In genomic region chr22:23787600-23787896, GRCh38 we compare ENCODE assay signal across 8 cellular contexts. TPM values are rescaled to one million over a fixed set of nuclear protein-coding genes. Genes with fewer than 3 reads are reported as not detected.
A peak's percentile ranks its signal among the peaks of the same experiment; 100 is the strongest.
DNase-seq lines count a peak whose midpoint lies in the region; ATAC-seq and TF ChIP-seq lines count a peak whose summit lies in the region.

No MANE protein-coding gene starts in this region.

- H3K4me2 ChIP-seq in GM23248 (ENCODE audit: unreplicated experiment), result peak overlapping the region; percentile 89

- H3K27ac ChIP-seq in ACC112 (ENCODE audit: low read depth, low read length), result peak overlapping the region; percentile 24; the same call in 1 of the 2 replicates
- peak overlapping the region; percentile 98 for H3K27ac ChIP-seq in GM23248
- H3K27ac ChIP-seq in right lobe of liver, result peak overlapping the region; percentile 95 to 100 (median 98)
- H3K27ac ChIP-seq in uterus, result peak overlapping the region; percentile 100

- no peak for ATAC-seq in right lobe of liver
- ATAC-seq in HG02870 (IDR thresholded peaks at IDR 0.05; ENCODE audit: unreplicated experiment), result no peak
- ATAC-seq in GM19035 (IDR thresholded peaks at IDR 0.05; ENCODE audit: unreplicated experiment), result no peak

- H3K4me3 ChIP-seq in ACC112 (ENCODE audit: low read depth, low read length) (peak overlapping the region; percentile 88), GM23248 (peak overlapping the region; percentile 93), right lobe of liver (peak overlapping the region; percentile 87 to 95 (median 92)), uterus (peak overlapping the region; percentile 82 to 96)

- WGBS in GM23248 (ENCODE audit: low coverage in 1 of 2, low lambda C conversion rate in 2 of 2, missing lambda C conversion rate in 2 of 2), 2 experiments, result 2 to 3% methylated on average over 5 of the region's 5 CpGs
- WGBS in right lobe of liver (ENCODE audit: insufficient coverage, low coverage, low lambda C conversion rate, missing lambda C conversion rate), result 4% methylated on average over 5 of the region's 5 CpGs

- TF ChIP-seq CTCF in right lobe of liver (IDR thresholded peaks at IDR 0.05) (no peak), uterus (IDR thresholded peaks at IDR 0.05) (peak in 1 of 4 experiments; percentile 2)

- no peaks in the 10 kb centered on the region for H3K36me3 ChIP-seq in ACC112 (ENCODE audit: insufficient read depth, low read length)
- H3K36me3 ChIP-seq in GM23248 (ENCODE audit: low read depth), result no peaks in the 10 kb centered on the region
- H3K36me3 ChIP-seq in right lobe of liver, result peaks cover 0 to 7% (median 0%) of the 10 kb centered on the region in 4 donors
- no peaks in the 10 kb centered on the region for H3K36me3 ChIP-seq in uterus

- H3K27me3 ChIP-seq in ACC112 (ENCODE audit: insufficient read depth, low read length) (no peaks in the 10 kb centered on the region), GM23248 (replicated peaks; ENCODE audit: insufficient read depth) (no peaks in the 10 kb centered on the region), right lobe of liver (no peaks in the 10 kb centered on the region), uterus (no peaks in the 10 kb centered on the region)

- H3K4me1 Mint-ChIP-seq in activated naive CD8-positive, alpha-beta T cell (ENCODE audit: low read depth), result peaks cover 51% of the 10 kb centered on the region

- H3K9ac ChIP-seq in GM23248, result peak overlapping the region; percentile 99

- TF ChIP-seq POLR2A in right lobe of liver (IDR thresholded peaks at IDR 0.05) (no peak), uterus (IDR thresholded peaks at IDR 0.05) (no peak)

- no peaks in the 10 kb centered on the region for H3K27me3 Mint-ChIP-seq in activated naive CD8-positive, alpha-beta T cell

- H3K36me3 Mint-ChIP-seq in activated naive CD8-positive, alpha-beta T cell, result no peaks in the 10 kb centered on the region

- peak overlapping the region; percentile 93 for H3K4me3 Mint-ChIP-seq in activated naive CD8-positive, alpha-beta T cell

- DNase-seq in GM23248 (no peak), right lobe of liver (no peak), uterus (no peak), GDM1 (lab: John Stamatoyannopoulos, UW) (no peak)

- H3F3A ChIP-seq in GM23248 (ENCODE audit: insufficient read depth), result peaks cover 10% of the 10 kb centered on the region

- intact Hi-C loops in right lobe of liver (cut with DNase I), result no loop called here
- intact Hi-C loops in uterus (cut with DNase I; ENCODE audit: low total_unique reads), result no loop called here

- in situ Hi-C loops in GM23248 (cut with MboI), result no loop called here

- no peaks in the 10 kb centered on the region for H3K9me3 ChIP-seq in GM23248 (ENCODE audit: low read depth)
- H3K9me3 ChIP-seq in right lobe of liver, result no peaks in the 10 kb centered on the region
- no peaks in the 10 kb centered on the region for H3K9me3 ChIP-seq in uterus

- H4K20me1 ChIP-seq in GM23248 (ENCODE audit: insufficient read depth), result peaks cover 22% of the 10 kb centered on the region; the same call in 1 of the 2 replicates

- H2AFZ ChIP-seq in ACC112 (ENCODE audit: low read length, unreplicated experiment) (peak overlapping the region; percentile 23), GM23248 (peak overlapping the region; percentile 59)

- peak overlapping the region; percentile 86 for H3K27ac Mint-ChIP-seq in activated naive CD8-positive, alpha-beta T cell

- no peaks in the 10 kb centered on the region for H3K9me2 ChIP-seq in GM23248 (ENCODE audit: insufficient read depth)

- H3K4me1 ChIP-seq in ACC112 (ENCODE audit: control insufficient read depth, insufficient read depth, low read length, unreplicated experiment), result peaks cover 8% of the 10 kb centered on the region
- peaks cover 27% of the 10 kb centered on the region for H3K4me1 ChIP-seq in GM23248 (ENCODE audit: insufficient read depth)
- H3K4me1 ChIP-seq in right lobe of liver, result peaks cover 0 to 48% (median 9%) of the 10 kb centered on the region in 4 donors
- peaks cover 16 to 23% of the 10 kb centered on the region in 2 donors for H3K4me1 ChIP-seq in uterus

- H3K79me2 ChIP-seq in ACC112 (ENCODE audit: control insufficient read depth, insufficient read depth, low read length, unreplicated experiment) (peaks cover 44% of the 10 kb centered on the region), GM23248 (ENCODE audit: insufficient read depth) (peaks cover 53% of the 10 kb centered on the region)

- H3K9me3 Mint-ChIP-seq in activated naive CD8-positive, alpha-beta T cell (ENCODE audit: low read depth), result no peaks in the 10 kb centered on the region

RNA-seq across cellular contexts. Expression of gene SMARCB1, which starts 0.8 kb away (rescaled TPM):
- total RNA-seq in GM23248 (2014; rRNA removed; shearing (Covaris generic)), result 34.9 and 63.9 TPM in 2 replicates
- 85.2 and 85.4 TPM in 2 replicates for polyA plus RNA-seq in GM23248 (2016; fragmentation: Nextera tagmentation; extraction: Ambion mirVana)
- total RNA-seq in right lobe of liver, result 10 to 100 TPM; 19.9 to 70.2 (median 25.3) TPM
- 10 to 100 TPM; 39.1 to 64.4 (median 51.6) TPM for total RNA-seq in uterus

RNA-seq across cellular contexts. Expression of gene MMP11, which starts 14.9 kb away (rescaled TPM):
- total RNA-seq in GM23248 (2014; rRNA removed; shearing (Covaris generic)), result 2.9 and 18.2 TPM in 2 replicates
- 1.3 and 2.5 TPM in 2 replicates for polyA plus RNA-seq in GM23248 (2016; fragmentation: Nextera tagmentation; extraction: Ambion mirVana)
- total RNA-seq in right lobe of liver (1 to 10 TPM in 2 of 6 experiments, under 1 TPM in 4; 0.59 to 1.3 (median 0.90) TPM), uterus (10 to 100 TPM in 1 of 4 donors, 1 to 10 TPM in 2, not detected in 1; 7.6 to 35.8 (median 8.7) TPM)

RNA-seq across cellular contexts. Expression of gene CHCHD10, which starts 19.8 kb away (rescaled TPM):
- 1.6 TPM in 1 of 2 replicates, not detected in the other for total RNA-seq in GM23248 (2014; rRNA removed; shearing (Covaris generic))
- 20.3 and 22.3 TPM in 2 replicates for polyA plus RNA-seq in GM23248 (2016; fragmentation: Nextera tagmentation; extraction: Ambion mirVana)
- total RNA-seq in right lobe of liver (100 to 1,000 TPM; 133 to 416 (median 252) TPM), uterus (10 to 100 TPM in 1 of 4 donors, under 1 TPM in 1, not detected in 2; 0.88 to 21.0 TPM)

RNA-seq across cellular contexts. Expression of gene C22orf15, which starts 24.8 kb away (rescaled TPM):
- 0.13 TPM in 1 of 2 replicates, not detected in the other for total RNA-seq in GM23248 (2014; rRNA removed; shearing (Covaris generic))
- 0.41 and 0.54 TPM in 2 replicates for polyA plus RNA-seq in GM23248 (2016; fragmentation: Nextera tagmentation; extraction: Ambion mirVana)
- not detected for total RNA-seq in right lobe of liver
- total RNA-seq in uterus, result under 1 TPM in 2 of 4 donors, not detected in 2; 0.41 to 0.55 TPM

RNA-seq across cellular contexts. Expression of gene VPREB3, which starts 33.3 kb away (rescaled TPM):
- total RNA-seq in GM23248 (2014; rRNA removed; shearing (Covaris generic)), result not detected in 2 replicates
- not detected in 2 replicates for polyA plus RNA-seq in GM23248 (2016; fragmentation: Nextera tagmentation; extraction: Ambion mirVana)
- 1 to 10 TPM in 2 of 6 experiments, under 1 TPM in 3, not detected in 1; 0.59 to 3.9 (median 0.70) TPM for total RNA-seq in right lobe of liver
- not detected for total RNA-seq in uterus

Comparison
In these comparisons a context has a peak if more than half of its experiments do, and no peak if none do; other contexts are left out.
1. H3K27ac ChIP-seq: peak in every context shown above with its lines; median percentile 100 in uterus; 98 in GM23248; 98 in right lobe of liver; 24 in ACC112.
2. RNA of gene CHCHD10, which starts 19.8 kb away (total RNA-seq): 133 to 416 TPM in right lobe of liver; 1.6 TPM in GM23248 and 0.88 to 21.0 TPM in uterus; every median in the first group is over 4 times any median in the second.
3. Peak in every context shown above with its lines, with median percentiles within 50 percentile points of each other: H3K4me3 ChIP-seq.